Comparison of ENCODE assay signal across 20 cellular contexts in the genomic region with DNA sequence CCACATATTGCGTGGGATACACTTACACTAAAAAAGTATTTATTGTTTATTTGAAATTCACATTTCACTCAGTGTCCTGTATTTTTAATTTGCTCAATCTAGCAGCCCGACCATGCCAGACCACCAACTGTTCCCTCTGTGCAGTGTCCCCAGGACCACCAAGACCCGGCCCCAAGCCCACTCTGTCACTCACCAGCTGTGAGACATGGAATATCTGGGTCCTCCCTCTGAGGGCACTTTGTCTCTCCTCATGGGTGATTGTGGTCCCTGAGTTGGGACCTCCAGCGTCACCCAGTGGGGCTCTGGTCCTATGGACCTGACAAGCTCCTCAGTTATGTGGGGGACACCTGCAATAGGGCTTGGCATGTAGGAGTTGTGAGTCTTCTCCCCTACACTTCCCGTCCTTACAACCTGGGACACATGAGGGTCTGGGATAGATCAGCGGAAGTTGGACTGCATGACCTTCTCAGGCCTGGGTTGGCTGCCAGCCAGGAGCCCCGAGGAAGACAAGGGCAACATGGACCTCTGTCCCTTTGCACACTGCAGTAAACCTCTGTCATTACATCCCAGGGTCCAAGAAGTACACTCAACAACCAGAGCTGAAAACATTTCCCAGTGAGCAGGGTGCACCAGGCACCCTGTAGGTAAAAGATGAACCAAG. TPM values are rescaled to one million over a fixed set of nuclear protein-coding genes. Genes with fewer than 3 reads are reported as not detected.
DNase-seq lines count a peak whose midpoint lies in the region; ATAC-seq and TF ChIP-seq lines count a peak whose summit lies in the region.
"Had no signal": no experiment of that assay in that cellular context is flagged by ENCODE, and none has a peak within 500 bp of the region (broad histone marks: within the 10 kb centered on the region; RNA-seq: fewer than 3 reads in every experiment).

No MANE protein-coding gene starts in this region.

- H3K9ac ChIP-seq in BLaER1, result no peak overlapping the region
- peak overlapping the region; percentile 62 for H3K9ac ChIP-seq in Loucy (ENCODE audit: low read depth, low read length, poor library complexity, severe bottlenecking)
- H3K9ac ChIP-seq in parathyroid adenoma, result no peak overlapping the region

- H3K4me1 ChIP-seq in BLaER1 (peaks cover 54% of the 10 kb centered on the region), Loucy (ENCODE audit: insufficient read depth, low read length, poor library complexity, severe bottlenecking) (peaks cover 50% of the 10 kb centered on the region), heart right ventricle (peaks cover 2 to 51% (median 28%) of the 10 kb centered on the region in 9 donors), parathyroid adenoma (peaks cover 11% of the 10 kb centered on the region)
- H3K4me1 ChIP-seq: A549, SJCRH30 had no signal

- intact Hi-C loops in heart right ventricle (cut with DNase I), result no loop called here

- 63 to 71% methylated on average over 7 of the region's 7 CpGs for WGBS in heart right ventricle, 2 donors

- no peak for DNase-seq in heart right ventricle
- DNase-seq in SKM-1 (lab: John Stamatoyannopoulos, UW; ENCODE audit: unreplicated experiment), result no peak
- no peak for DNase-seq in NCI-H187 (lab: John Stamatoyannopoulos, UW)
- DNase-seq in AML-193 (lab: John Stamatoyannopoulos, UW), result no peak
- DNase-seq: DMS53, HCEC 1CT, KG1, NCI-H1436 treated with DMSO at 0.1 percent for 48 hours, NCI-H2081, NCI-H748 treated with DMSO at 0.1 percent for 48 hours, SJCRH30 had no signal

- H3K4me3 ChIP-seq in BLaER1 (no peak overlapping the region), Loucy (ENCODE audit: low read length, poor library complexity, severe bottlenecking) (no peak overlapping the region), heart right ventricle (no peak overlapping the region), parathyroid adenoma (ENCODE audit: low read depth, low read length) (no peak overlapping the region)
- H3K4me3 ChIP-seq: A549, SJCRH30 had no signal

- ATAC-seq in heart right ventricle (peak in 6 of 8 donors; percentile 2 to 19 (median 16)), HG03439 (IDR thresholded peaks at IDR 0.05; ENCODE audit: unreplicated experiment) (no peak)
- ATAC-seq: A549 had no signal

- H3K36me3 ChIP-seq in BLaER1 (no peaks in the 10 kb centered on the region), Loucy (ENCODE audit: insufficient read depth, low read length) (no peaks in the 10 kb centered on the region), heart right ventricle (peaks cover 0 to 16% (median 0%) of the 10 kb centered on the region in 9 donors), parathyroid adenoma (ENCODE audit: control insufficient read depth, insufficient read depth, low read length) (no peaks in the 10 kb centered on the region)

- TF ChIP-seq CTCF in Loucy (conservative IDR thresholded peaks at IDR 0.05; ENCODE audit: low read length) (no peak), heart right ventricle (IDR thresholded peaks at IDR 0.05) (no peak), parathyroid adenoma (IDR thresholded peaks at IDR 0.05) (no peak)

- peak overlapping the region; percentile 20; the same call in 1 of the 2 replicates for H3K27ac ChIP-seq in BLaER1
- H3K27ac ChIP-seq in heart right ventricle, result peak overlapping the region in 6 of 10 donors; percentile 5 to 72 (median 34)
- peak overlapping the region; percentile 9 for H3K27ac ChIP-seq in parathyroid adenoma
- H3K27ac ChIP-seq: A549, SJCRH30 had no signal

- H4K20me1 ChIP-seq in BLaER1, result 0 out of 2 replicates have a peak, but pooled peaks cover 4% of the 10 kb centered on the region
- no peaks in the 10 kb centered on the region for H4K20me1 ChIP-seq in Loucy (ENCODE audit: insufficient read depth, low read length, poor library complexity, severe bottlenecking)

- H3K4me2 ChIP-seq in BLaER1 (peak overlapping the region; percentile 87), Loucy (ENCODE audit: low read depth, low read length, poor library complexity, severe bottlenecking) (peak overlapping the region; percentile 80), parathyroid adenoma (ENCODE audit: low read length) (no peak overlapping the region)
- H3K4me2 ChIP-seq: A549 had no signal

- H3K9me3 ChIP-seq in BLaER1, result no peaks in the 10 kb centered on the region
- no peaks in the 10 kb centered on the region for H3K9me3 ChIP-seq in Loucy (ENCODE audit: insufficient read depth, low read depth, low read length)
- H3K9me3 ChIP-seq in heart right ventricle, result peaks cover 0 to 8% (median 0%) of the 10 kb centered on the region in 11 donors
- no peaks in the 10 kb centered on the region for H3K9me3 ChIP-seq in parathyroid adenoma (ENCODE audit: control insufficient read depth, low read length)
- H3K9me3 ChIP-seq: A549, SJCRH30 had no signal

- H3K79me2 ChIP-seq in Loucy (ENCODE audit: insufficient read depth, low read length), result no peaks in the 10 kb centered on the region
- H3K79me2 ChIP-seq in parathyroid adenoma, result peaks cover 12% of the 10 kb centered on the region

- H3K9me2 ChIP-seq in Loucy (replicated peaks; ENCODE audit: low read depth, low read length), result no peaks in the 10 kb centered on the region

- H3F3A ChIP-seq in Loucy (ENCODE audit: low read depth), result peaks cover 9% of the 10 kb centered on the region

- H2AFZ ChIP-seq in Loucy (ENCODE audit: low read length), result no peak overlapping the region
- H2AFZ ChIP-seq in parathyroid adenoma, result no peak overlapping the region

- H3K27me3 ChIP-seq in BLaER1, result no peaks in the 10 kb centered on the region
- H3K27me3 ChIP-seq in Loucy (ENCODE audit: insufficient read depth, low read length, poor library complexity, severe bottlenecking), result no peaks in the 10 kb centered on the region
- H3K27me3 ChIP-seq in heart right ventricle, result no peaks in the 10 kb centered on the region
- no peaks in the 10 kb centered on the region for H3K27me3 ChIP-seq in parathyroid adenoma (ENCODE audit: control insufficient read depth, insufficient read depth, low read length)
- H3K27me3 ChIP-seq: SJCRH30 had no signal

RNA-seq across cellular contexts. Expression of a gene that starts 12.1 kb away (rescaled TPM):
- 100 to 1,000 TPM in 9 of 10 donors, 10 to 100 TPM in 1; 56.0 to 225 (median 180) TPM for total RNA-seq in heart right ventricle
- 10 to 100 TPM in 1 of 2 donors, 1 to 10 TPM in 1; 3.6 to 23.0 TPM for polyA plus RNA-seq in heart right ventricle
- total RNA-seq: CD4-positive, alpha-beta T cell; M059J; NCI-H460; RPMI7951 had no signal
- polyA plus RNA-seq: A549 had no signal
